20 cellular contexts compared by ENCODE assay signal in genomic region chr1:217534566-217534965, GRCh38.
DNase-seq lines count a peak whose midpoint lies in the region; ATAC-seq and TF ChIP-seq lines count a peak whose summit lies in the region.
"Had no signal": no experiment of that assay in that cellular context is flagged by ENCODE, and none has a peak within 500 bp of the region (broad histone marks: within the 10 kb centered on the region; RNA-seq: fewer than 3 reads in every experiment).

No MANE protein-coding gene starts in this region.

- peak; percentile 8 for DNase-seq in AG10803 (ENCODE audit: low read depth)
- peak; percentile 59 for DNase-seq in DMS 273 treated with DMSO at 0.1 percent for 48 hours (lab: John Stamatoyannopoulos, UW)
- DNase-seq in left colon, result no peak
- DNase-seq in activated T-cell treated with anti-CD3 and anti-CD28 coated beads for 4 hours, result no peak
- no peak for DNase-seq in posterior cingulate gyrus
- no peak for DNase-seq in activated CD8-positive, alpha-beta memory T cell treated with anti-CD3 and anti-CD28 coated beads, Interleukin-2, amount 50 U/mL, for 48 hours
- DNase-seq: activated CD4-positive, alpha-beta T cell treated with anti-CD3 and anti-CD28 coated beads for 48 hours; AML-193; CD8-positive, alpha-beta memory T cell; mesenchymal stem cell; stimulated activated CD4-positive, alpha-beta T cell treated with anti-CD3 and anti-CD28 coated beads, Interleukin-4, amount 100 ng/mL, for 24 hours; stimulated activated naive CD4-positive, alpha-beta T cell treated with Interleukin-2 at 50 U/mL for 16 hours had no signal

- peak; percentile 58 for ATAC-seq in left colon
- ATAC-seq: activated naive CD4-positive, alpha-beta T cell treated with anti-CD3 and anti-CD28 coated beads, Interleukin-2, amount 50 U/mL, for 72 hours; gastroesophageal sphincter; GM12878 had no signal

- peak overlapping the region; percentile 33; the same call in 1 of the 2 replicates for H3K27ac ChIP-seq in VCaP
- H3K27ac ChIP-seq: epithelial cell of prostate, gastroesophageal sphincter, KMS-11, SJSA1, thoracic aorta had no signal

- intact Hi-C loops in left colon (cut with DNase I, micrococcal nuclease), result no loop called here
- intact Hi-C loops in posterior cingulate gyrus (cut with DNase I), result no loop called here

- TF ChIP-seq CTCF in AG10803 (conservative IDR thresholded peaks at IDR 0.05; ENCODE audit: low read length), result no peak
- TF ChIP-seq CTCF in VCaP (conservative IDR thresholded peaks at IDR 0.05), result no peak

- no peak overlapping the region for H3K4me3 ChIP-seq in AG10803 (ENCODE audit: low read length)
- H3K4me3 ChIP-seq: gastroesophageal sphincter, GM12878, SJSA1, thoracic aorta had no signal

Comparison
In these comparisons a context has a peak if more than half of its experiments do, and no peak if none do; other contexts are left out.
1. DNase-seq: peak in AG10803 (single experiment) and DMS 273 treated with DMSO at 0.1 percent for 48 hours (single experiment); none in left colon (0 of 2), activated T-cell treated with anti-CD3 and anti-CD28 coated beads for 4 hours (single experiment), posterior cingulate gyrus (0 of 10) and activated CD8-positive, alpha-beta memory T cell treated with anti-CD3 and anti-CD28 coated beads, Interleukin-2, amount 50 U/mL, for 48 hours (single experiment).